In genomic region chr11:91081440-91082088, GRCh38 we compare ENCODE assay signal across 13 cellular contexts.
A peak's percentile ranks its signal among the peaks of the same experiment; 100 is the strongest.
DNase-seq lines count a peak whose midpoint lies in the region; ATAC-seq and TF ChIP-seq lines count a peak whose summit lies in the region.
"Had no signal": no experiment of that assay in that cellular context is flagged by ENCODE, and none has a peak within 500 bp of the region (broad histone marks: within the 10 kb centered on the region; RNA-seq: fewer than 3 reads in every experiment).

No MANE protein-coding gene starts in this region.

- no peak overlapping the region for H3K27ac ChIP-seq in hepatocyte

- no peaks in the 10 kb centered on the region for H3K9me2 ChIP-seq in hepatocyte (replicated peaks; ENCODE audit: insufficient read depth)

- no peak overlapping the region for H2AFZ ChIP-seq in hepatocyte

- H4K20me1 ChIP-seq in hepatocyte (ENCODE audit: insufficient read depth, poor library complexity, severe bottlenecking) = no peaks in the 10 kb centered on the region

- no peaks in the 10 kb centered on the region for H3K79me2 ChIP-seq in hepatocyte

- in situ Hi-C loops in astrocyte of the spinal cord (cut with HindIII; ENCODE audit: low sequenced_read_pairs) = no loop called here

- TF ChIP-seq CTCF in astrocyte of the spinal cord (IDR thresholded peaks at IDR 0.05; ENCODE audit: low read depth, low read length) (no peak), hepatocyte (IDR thresholded peaks at IDR 0.05; ENCODE audit: poor library complexity) (no peak)

- no peaks in the 10 kb centered on the region for H3K4me1 ChIP-seq in hepatocyte (ENCODE audit: insufficient read depth)

- H3K9me3 ChIP-seq in hepatocyte (ENCODE audit: low read depth) = no peaks in the 10 kb centered on the region

- ATAC-seq in Right ventricle myocardium inferior = peak; percentile 95
- no peak for ATAC-seq in left lobe of liver
- ATAC-seq: activated naive CD4-positive, alpha-beta T cell treated with anti-CD3 and anti-CD28 coated beads, Interleukin-2, amount 50 U/mL, for 72 hours; K562; mucosa of descending colon; Panc1 had no signal

- no peak overlapping the region for H3K4me3 ChIP-seq in astrocyte of the spinal cord (ENCODE audit: low read depth, low read length)
- H3K4me3 ChIP-seq in hepatocyte = no peak overlapping the region
- H3K4me3 ChIP-seq: K562, mucosa of descending colon had no signal

- intact Hi-C loops in Right ventricle myocardium inferior (cut with DNase I) = no loop called here
- intact Hi-C loops in cardiac septum (cut with DNase I) = no loop called here

- no peak for TF ChIP-seq POLR2A in erythroblast (IDR thresholded peaks at IDR 0.05; ENCODE audit: low read length)

- no peak for DNase-seq in Right ventricle myocardium inferior (ENCODE audit: missing footprints)
- no peak for DNase-seq in cardiac septum (ENCODE audit: low spot score)
- DNase-seq in astrocyte of the spinal cord (ENCODE audit: low read depth, low spot score) = peak; percentile 35
- peak; percentile 13 for DNase-seq in hepatocyte (ENCODE audit: low spot score)
- no peak for DNase-seq in left lobe of liver (ENCODE audit: low spot score)
- DNase-seq in NCI-H226 = no peak
- no peak for DNase-seq in erythroblast (lab: John Stamatoyannopoulos, UW)
- DNase-seq in activated gamma-delta T cell (lab: John Stamatoyannopoulos, UW) = no peak
- DNase-seq: activated CD4-positive, alpha-beta T cell treated with anti-CD3 and anti-CD28 coated beads, Interleukin-2, amount 10 ng/mL, durations not matched to agents 24 days and 14 days had no signal

- H3K36me3 ChIP-seq in hepatocyte (replicated peaks; ENCODE audit: insufficient read depth, low read depth) = no peaks in the 10 kb centered on the region

- 72% methylated on average over 4 of the region's 4 CpGs for WGBS in hepatocyte (ENCODE audit: low lambda C conversion rate, missing lambda C conversion rate)

- H3K27me3 ChIP-seq in hepatocyte = no peaks in the 10 kb centered on the region

- no peak overlapping the region for H3K4me2 ChIP-seq in hepatocyte

Comparison
In these comparisons a context has a peak if more than half of its experiments do, and no peak if none do; other contexts are left out.
1. DNase-seq: peak in astrocyte of the spinal cord (single experiment) and hepatocyte (single experiment); none in Right ventricle myocardium inferior (single experiment), cardiac septum (single experiment), left lobe of liver (single experiment), NCI-H226 (single experiment), erythroblast (0 of 2) and activated gamma-delta T cell (single experiment).